ENCODE assay signal across 10 cellular contexts in the genomic region with DNA sequence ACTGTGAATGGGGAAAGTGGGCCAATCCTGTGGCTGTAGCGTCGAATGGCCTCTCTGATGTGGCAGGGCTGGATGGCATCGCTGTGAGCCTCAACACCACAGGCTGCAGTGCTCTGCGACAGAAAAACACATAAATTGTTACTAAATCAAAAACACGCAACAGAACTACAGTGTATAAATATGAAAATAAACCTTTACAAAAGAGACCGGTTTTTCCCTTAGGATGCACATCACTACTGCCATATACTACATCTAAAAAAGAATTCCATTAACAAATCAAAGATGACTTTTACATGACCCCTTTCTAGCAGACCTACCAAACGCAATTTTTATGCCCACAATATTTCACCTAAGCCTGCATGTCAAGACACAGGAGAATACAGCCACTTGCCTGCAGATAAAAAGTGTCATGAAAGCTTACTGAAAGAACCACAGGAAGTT.
A peak's percentile ranks its signal among the peaks of the same experiment; 100 is the strongest.
DNase-seq lines count a peak whose midpoint lies in the region; ATAC-seq and TF ChIP-seq lines count a peak whose summit lies in the region.
"Had no signal": no experiment of that assay in that cellular context is flagged by ENCODE, and none has a peak within 500 bp of the region (broad histone marks: within the 10 kb centered on the region; RNA-seq: fewer than 3 reads in every experiment).

No MANE protein-coding gene starts in this region.

- no peaks in the 10 kb centered on the region for H3K9me3 ChIP-seq in CD4-positive, alpha-beta T cell (ENCODE audit: control insufficient read depth, low read length)
- H3K9me3 ChIP-seq: colonic mucosa had no signal

- peak overlapping the region; percentile 95 for H3K27ac Mint-ChIP-seq in CD4-positive, alpha-beta T cell
- H3K27ac Mint-ChIP-seq in activated T-helper 1 cell treated with anti-CD3 and anti-CD28 coated beads, Interleukin-12 subunit alpha, Interleukin-12 subunit beta, Interleukin-2, Interleukin-4 antibody, amounts not matched to agents 30 ng/mL and 10 ng/mL and 1 ng/mL, durations not matched to agents 14 hours and 24 hours and 36 hours = peak overlapping the region; percentile 94
- H3K27ac Mint-ChIP-seq in mesothelial cell of epicardium (peak overlapping the region; percentile 90), glutamatergic neuron (ENCODE audit: unreplicated experiment) (no peak overlapping the region)

- no peaks in the 10 kb centered on the region for H3K27me3 Mint-ChIP-seq in CD4-positive, alpha-beta T cell
- H3K27me3 Mint-ChIP-seq in activated T-helper 1 cell treated with anti-CD3 and anti-CD28 coated beads, Interleukin-12 subunit alpha, Interleukin-12 subunit beta, Interleukin-2, Interleukin-4 antibody, amounts not matched to agents 30 ng/mL and 10 ng/mL and 1 ng/mL, durations not matched to agents 14 hours and 24 hours and 36 hours (ENCODE audit: insufficient read depth) = no peaks in the 10 kb centered on the region
- H3K27me3 Mint-ChIP-seq in mesothelial cell of epicardium (ENCODE audit: low read depth) (no peaks in the 10 kb centered on the region), glutamatergic neuron (ENCODE audit: unreplicated experiment) (no peaks in the 10 kb centered on the region)

- in situ Hi-C loops in ACHN (cut with HindIII; ENCODE audit: low pct_ligation_motif_present, low pct_unique_long_range_greater_than_20kb, low sequenced_read_pairs) = no loop called here

- H3K9me3 Mint-ChIP-seq in CD4-positive, alpha-beta T cell = no peaks in the 10 kb centered on the region
- H3K9me3 Mint-ChIP-seq in activated T-helper 1 cell treated with anti-CD3 and anti-CD28 coated beads, Interleukin-12 subunit alpha, Interleukin-12 subunit beta, Interleukin-2, Interleukin-4 antibody, amounts not matched to agents 30 ng/mL and 10 ng/mL and 1 ng/mL, durations not matched to agents 14 hours and 24 hours and 36 hours = no peaks in the 10 kb centered on the region
- no peaks in the 10 kb centered on the region for H3K9me3 Mint-ChIP-seq in mesothelial cell of epicardium
- no peaks in the 10 kb centered on the region for H3K9me3 Mint-ChIP-seq in glutamatergic neuron (ENCODE audit: unreplicated experiment)

- DNase-seq in CD4-positive, alpha-beta T cell = peak; percentile 4 to 46 (median 34)
- peak in 4 of 5 donors; percentile 13 to 50 (median 33) for DNase-seq in T-helper 1 cell
- DNase-seq in activated T-helper 1 cell treated with anti-CD3 and anti-CD28 coated beads, Interleukin-12 subunit alpha, Interleukin-12 subunit beta, Interleukin-2, Interleukin-4 antibody, amounts not matched to agents 30 ng/mL and 10 ng/mL and 1 ng/mL, durations not matched to agents 14 hours and 24 hours and 36 hours (ENCODE audit: low spot score) = no peak
- DNase-seq in mesothelial cell of epicardium (ENCODE audit: low spot score in 2 of 2, unreplicated experiment in 2 of 2) = no peak
- DNase-seq in glutamatergic neuron = no peak
- no peak for DNase-seq in anterior cingulate cortex (lab: John Stamatoyannopoulos, UW)
- DNase-seq in ACHN = no peak
- DNase-seq: colonic mucosa, GM23248 had no signal

- peak overlapping the region; percentile 89 for H3K4me3 Mint-ChIP-seq in CD4-positive, alpha-beta T cell
- peak overlapping the region; percentile 79 for H3K4me3 Mint-ChIP-seq in activated T-helper 1 cell treated with anti-CD3 and anti-CD28 coated beads, Interleukin-12 subunit alpha, Interleukin-12 subunit beta, Interleukin-2, Interleukin-4 antibody, amounts not matched to agents 30 ng/mL and 10 ng/mL and 1 ng/mL, durations not matched to agents 14 hours and 24 hours and 36 hours
- H3K4me3 Mint-ChIP-seq in mesothelial cell of epicardium = peak overlapping the region; percentile 16
- no peak overlapping the region for H3K4me3 Mint-ChIP-seq in glutamatergic neuron (ENCODE audit: unreplicated experiment)

- TF ChIP-seq CTCF in CD4-positive, alpha-beta T cell (IDR thresholded peaks at IDR 0.05) = no peak
- TF ChIP-seq CTCF in mesothelial cell of epicardium (IDR thresholded peaks at IDR 0.05; ENCODE audit: unreplicated experiment) (no peak), glutamatergic neuron (IDR thresholded peaks at IDR 0.05; ENCODE audit: partially characterized antibody, unreplicated experiment) (no peak)

- peak overlapping the region; percentile 63 for H3K27ac ChIP-seq in CD4-positive, alpha-beta T cell (ENCODE audit: low read depth, low read length)
- H3K27ac ChIP-seq: GM23248 had no signal

- ATAC-seq in CD4-positive, alpha-beta T cell (ENCODE audit: poor library complexity) = peak; percentile 77
- ATAC-seq in GM18867 (IDR thresholded peaks at IDR 0.05; ENCODE audit: unreplicated experiment) = no peak

- peaks cover 65% of the 10 kb centered on the region for H3K4me1 Mint-ChIP-seq in CD4-positive, alpha-beta T cell (ENCODE audit: low read depth)
- peaks cover 56% of the 10 kb centered on the region for H3K4me1 Mint-ChIP-seq in activated T-helper 1 cell treated with anti-CD3 and anti-CD28 coated beads, Interleukin-12 subunit alpha, Interleukin-12 subunit beta, Interleukin-2, Interleukin-4 antibody, amounts not matched to agents 30 ng/mL and 10 ng/mL and 1 ng/mL, durations not matched to agents 14 hours and 24 hours and 36 hours (ENCODE audit: low read depth)
- H3K4me1 Mint-ChIP-seq in mesothelial cell of epicardium = peaks cover 20% of the 10 kb centered on the region
- H3K4me1 Mint-ChIP-seq in glutamatergic neuron (ENCODE audit: low read depth, unreplicated experiment) = no peaks in the 10 kb centered on the region

- POLR2A ChIA-PET in CD4-positive, alpha-beta T cell (lab: Charles Lee) = interaction anchor here (0.6 to 4.9 kb wide), 8 partner anchors 11 to 749 kb away, joined by 3 to 26 read pairs (median 4); no protein-coding TSS in a partner anchor

- CTCF ChIA-PET in CD4-positive, alpha-beta T cell (lab: Charles Lee) = interaction anchor here (0.8 to 1.3 kb wide), 2 partner anchors 13 to 17 kb away, joined by 3 read pairs; no protein-coding TSS in a partner anchor

- H3K27me3 ChIP-seq in CD4-positive, alpha-beta T cell (ENCODE audit: control insufficient read depth, insufficient read depth, low read length) = no peaks in the 10 kb centered on the region
- H3K27me3 ChIP-seq: colonic mucosa had no signal

- peaks cover 28% of the 10 kb centered on the region for H3K36me3 Mint-ChIP-seq in CD4-positive, alpha-beta T cell (ENCODE audit: low read depth)
- H3K36me3 Mint-ChIP-seq in activated T-helper 1 cell treated with anti-CD3 and anti-CD28 coated beads, Interleukin-12 subunit alpha, Interleukin-12 subunit beta, Interleukin-2, Interleukin-4 antibody, amounts not matched to agents 30 ng/mL and 10 ng/mL and 1 ng/mL, durations not matched to agents 14 hours and 24 hours and 36 hours (ENCODE audit: low read depth) = peaks cover 17% of the 10 kb centered on the region
- H3K36me3 Mint-ChIP-seq in mesothelial cell of epicardium (peaks cover 2% of the 10 kb centered on the region), glutamatergic neuron (ENCODE audit: unreplicated experiment) (no peaks in the 10 kb centered on the region)

- intact Hi-C loops in CD4-positive, alpha-beta T cell (cut with DNase I, micrococcal nuclease) = loop anchor here (2.0 to 10.0 kb wide), 6 partner anchors 44 to 490 kb away; a partner anchor contains a TSS
- intact Hi-C loops in activated T-helper 1 cell treated with anti-CD3 and anti-CD28 coated beads, Interleukin-12 subunit alpha, Interleukin-12 subunit beta, Interleukin-2, Interleukin-4 antibody, amounts not matched to agents 30 ng/mL and 10 ng/mL and 1 ng/mL, durations not matched to agents 14 hours and 24 hours and 36 hours (cut with micrococcal nuclease) = loop anchor here (1.0 to 10.0 kb wide), 8 partner anchors 7 to 990 kb away; no protein-coding TSS in a partner anchor

Comparison
In these comparisons a context has a peak if more than half of its experiments do, and no peak if none do; other contexts are left out.
1. DNase-seq: peak in CD4-positive, alpha-beta T cell (10 of 10) and T-helper 1 cell (4 of 5); none in activated T-helper 1 cell treated with anti-CD3 and anti-CD28 coated beads, Interleukin-12 subunit alpha, Interleukin-12 subunit beta, Interleukin-2, Interleukin-4 antibody, amounts not matched to agents 30 ng/mL and 10 ng/mL and 1 ng/mL, durations not matched to agents 14 hours and 24 hours and 36 hours (single experiment), mesothelial cell of epicardium (0 of 2), glutamatergic neuron (single experiment), anterior cingulate cortex (0 of 58) and ACHN (single experiment).